1 cellular context compared by ENCODE assay signal in genomic region chr7:122834571-122834942, GRCh38.
A peak's percentile ranks its signal among the peaks of the same experiment; 100 is the strongest.
TF ChIP-seq lines count a peak whose summit lies in the region.

No MANE protein-coding gene starts in this region.

TF ChIP-seq in WTC11, 78 proteins besides CTCF, POLR2A, EP300 and RAD21 (continued from another document):
- 0 out of 2 replicates have a peak, but pooled peaks have one; percentile 37 for TF ChIP-seq TP53 (CRISPR knock-in tag; IDR thresholded peaks at IDR 0.05)
